ENCODE assay signal across 14 cellular contexts in genomic region chr4:6761540-6762243, GRCh38. TPM values are rescaled to one million over a fixed set of nuclear protein-coding genes. Genes with fewer than 3 reads are reported as not detected.
DNase-seq lines count a peak whose midpoint lies in the region; ATAC-seq, FAIRE-seq and TF ChIP-seq lines count a peak whose summit lies in the region.
"Had no signal": no experiment of that assay in that cellular context is flagged by ENCODE, and none has a peak within 500 bp of the region (broad histone marks: within the 10 kb centered on the region; RNA-seq: fewer than 3 reads in every experiment).

No MANE protein-coding gene starts in this region.

- H2AK5ac ChIP-seq in neuronal stem cell (ENCODE audit: low read depth, low read length), result peak overlapping the region; percentile 53

- peak; percentile 50 for DNase-seq in DND-41
- DNase-seq in RPMI7951 (ENCODE audit: low read depth), result peak; percentile 57
- DNase-seq in endothelial cell of umbilical vein (ENCODE audit: low read depth, low spot score), result peak; percentile 45
- DNase-seq in neuronal stem cell (ENCODE audit: low spot score), result no peak
- DNase-seq in NCI-H526 (lab: John Stamatoyannopoulos, UW), result no peak
- no peak for DNase-seq in glutamatergic neuron
- DNase-seq: AML-193; MM.1S; NCI-H510A; stimulated activated CD4-positive, alpha-beta T cell treated with anti-CD3 and anti-CD28 coated beads, Interleukin-12 subunit alpha, Interleukin-12 subunit beta, amount 100 ng/mL, for 4 hours had no signal

- peak overlapping the region; percentile 59 for H2AFZ ChIP-seq in DND-41 (ENCODE audit: low read depth, low read length)
- H2AFZ ChIP-seq in endothelial cell of umbilical vein (ENCODE audit: low read depth, low read length), result no peak overlapping the region
- peak overlapping the region; percentile 57 for H2AFZ ChIP-seq in neuronal stem cell (ENCODE audit: low read length)

- H3K4me1 ChIP-seq in DND-41 (ENCODE audit: insufficient read depth, low read length) (peaks cover 12% of the 10 kb centered on the region), endothelial cell of umbilical vein (ENCODE audit: control insufficient read depth, extremely low read depth, insufficient read depth, low read length) (no peaks in the 10 kb centered on the region), neuronal stem cell (ENCODE audit: control insufficient read depth in 2 of 2, insufficient read depth in 1 of 2, low read depth in 1 of 2, low read length in 2 of 2) (peaks cover 2 to 19% of the 10 kb centered on the region in 2 donors)

- H3K9me3 Mint-ChIP-seq in glutamatergic neuron (ENCODE audit: unreplicated experiment), result peaks cover 2% of the 10 kb centered on the region

- peak overlapping the region; percentile 0 for H2BK120ac ChIP-seq in neuronal stem cell (ENCODE audit: low read depth, low read length)

- H2BK12ac ChIP-seq in neuronal stem cell (ENCODE audit: low read length), result no peak overlapping the region

- peaks cover 4% of the 10 kb centered on the region for H3K36me3 Mint-ChIP-seq in glutamatergic neuron (ENCODE audit: unreplicated experiment)
- H3K36me3 Mint-ChIP-seq: brain had no signal

- no peaks in the 10 kb centered on the region for H3K79me1 ChIP-seq in neuronal stem cell (ENCODE audit: low read depth, low read length)

- H3K18ac ChIP-seq in neuronal stem cell (ENCODE audit: low read length), result peak overlapping the region; percentile 73

- no peaks in the 10 kb centered on the region for H3K9me1 ChIP-seq in endothelial cell of umbilical vein (replicated peaks; ENCODE audit: control insufficient read depth, extremely low read depth, insufficient read depth, low read length)

- H3K4me1 Mint-ChIP-seq in glutamatergic neuron (ENCODE audit: low read depth, unreplicated experiment), result peaks cover 10% of the 10 kb centered on the region

- H3K9ac ChIP-seq in DND-41 (ENCODE audit: low read depth, low read length), result no peak overlapping the region
- H3K9ac ChIP-seq in endothelial cell of umbilical vein (replicated peaks; ENCODE audit: extremely low read depth, insufficient read depth, low read length), result no peak overlapping the region
- peak overlapping the region; percentile 73 for H3K9ac ChIP-seq in neuronal stem cell (ENCODE audit: low read depth, low read length, poor library complexity)

- H3K4ac ChIP-seq in neuronal stem cell (ENCODE audit: low read length), result peak overlapping the region; percentile 24

- dilution Hi-C loops in endothelial cell of umbilical vein (cut with MboI; ENCODE audit: extremely low pct_ligation_motif_present, low sequenced_read_pairs), result no loop called here

- H3K27ac Mint-ChIP-seq in glutamatergic neuron (ENCODE audit: unreplicated experiment), result no peak overlapping the region

- peak overlapping the region; percentile 5 for H4K91ac ChIP-seq in neuronal stem cell (ENCODE audit: low read depth, low read length, poor library complexity)

- H3K27me3 Mint-ChIP-seq in glutamatergic neuron (ENCODE audit: unreplicated experiment), result peaks cover 5% of the 10 kb centered on the region
- H3K27me3 Mint-ChIP-seq: brain had no signal

- no peak overlapping the region for H2BK5ac ChIP-seq in neuronal stem cell (ENCODE audit: low read length)

- peak overlapping the region; percentile 77 for H3K14ac ChIP-seq in neuronal stem cell (ENCODE audit: low read length)

- no peak for TF ChIP-seq POLR2A in endothelial cell of umbilical vein (IDR thresholded peaks at IDR 0.05; ENCODE audit: low read depth, low read length)

- no peaks in the 10 kb centered on the region for H3K9me3 ChIP-seq in DND-41 (ENCODE audit: insufficient read depth, low read length, severe bottlenecking)
- no peaks in the 10 kb centered on the region for H3K9me3 ChIP-seq in endothelial cell of umbilical vein (replicated peaks; ENCODE audit: control insufficient read depth, insufficient read depth, low read length)
- H3K9me3 ChIP-seq in neuronal stem cell (replicated peaks in 1 of 2; ENCODE audit: control insufficient read depth in 2 of 2, insufficient read depth in 1 of 2, low read depth in 1 of 2, low read length in 2 of 2), result no peaks in the 10 kb centered on the region

- H4K20me1 ChIP-seq in DND-41 (ENCODE audit: insufficient read depth, low read length), result no peaks in the 10 kb centered on the region
- no peaks in the 10 kb centered on the region for H4K20me1 ChIP-seq in endothelial cell of umbilical vein (replicated peaks; ENCODE audit: control insufficient read depth, extremely low read depth, insufficient read depth, low read length)

- no peak for TF ChIP-seq CTCF in DND-41 (IDR thresholded peaks at IDR 0.05; ENCODE audit: borderline replicate concordance, extremely low read depth, low read length, poor library complexity, severe bottlenecking)
- TF ChIP-seq CTCF in endothelial cell of umbilical vein (IDR thresholded peaks at IDR 0.05; ENCODE audit: extremely low read depth in 1 of 2, insufficient read depth in 1 of 2, low read depth in 1 of 2, low read length in 2 of 2), result no peak
- no peak for TF ChIP-seq CTCF in glutamatergic neuron (IDR thresholded peaks at IDR 0.05; ENCODE audit: partially characterized antibody, unreplicated experiment)

- H3K27me3 ChIP-seq in DND-41 (ENCODE audit: insufficient read depth, low read length, poor library complexity) (peaks cover 4% of the 10 kb centered on the region), endothelial cell of umbilical vein (ENCODE audit: control insufficient read depth in 2 of 2, insufficient read depth in 2 of 2, low read length in 2 of 2) (peaks cover 7 to 8% of the 10 kb centered on the region in 2 experiments), neuronal stem cell (ENCODE audit: control insufficient read depth in 3 of 3, insufficient read depth in 3 of 3, low read depth in 1 of 3, low read length in 3 of 3) (peaks cover 0 to 6% (median 0%) of the 10 kb centered on the region in 3 experiments)

- no peak overlapping the region for H4K8ac ChIP-seq in neuronal stem cell (ENCODE audit: low read depth, low read length)

- intact Hi-C loops in endothelial cell of umbilical vein (cut with micrococcal nuclease), result no loop called here

- H3K27ac ChIP-seq in DND-41 (ENCODE audit: low read length) (peak overlapping the region; percentile 30; the same call in 1 of the 2 replicates), endothelial cell of umbilical vein (ENCODE audit: insufficient read depth, low read depth, low read length) (no peak overlapping the region), neuronal stem cell (replicated peaks; ENCODE audit: low read length) (no peak overlapping the region)
- H3K27ac ChIP-seq: epithelial cell of prostate had no signal

- H3K36me3 ChIP-seq in DND-41 (ENCODE audit: insufficient read depth, low read length), result no peaks in the 10 kb centered on the region
- H3K36me3 ChIP-seq in endothelial cell of umbilical vein (ENCODE audit: control insufficient read depth in 2 of 2, extremely low read depth in 1 of 2, insufficient read depth in 2 of 2, low read length in 2 of 2), result no peaks in the 10 kb centered on the region
- no peaks in the 10 kb centered on the region for H3K36me3 ChIP-seq in neuronal stem cell (replicated peaks in 1 of 2; ENCODE audit: control insufficient read depth in 2 of 2, insufficient read depth in 2 of 2, low read length in 2 of 2)

- peak overlapping the region; percentile 45 for H3K23ac ChIP-seq in neuronal stem cell (ENCODE audit: low read depth, low read length, poor library complexity)

- CTCF ChIA-PET in endothelial cell of umbilical vein (lab: Charles Lee), result interaction anchor here (2.0 kb wide), 1 partner anchor 112 kb away, joined by 4 read pairs; no protein-coding TSS in a partner anchor

- no peaks in the 10 kb centered on the region for H3K79me2 ChIP-seq in DND-41 (ENCODE audit: insufficient read depth, low read length)
- no peaks in the 10 kb centered on the region for H3K79me2 ChIP-seq in endothelial cell of umbilical vein (ENCODE audit: control insufficient read depth, insufficient read depth, low read length)

- H3K4me2 ChIP-seq in DND-41 (ENCODE audit: insufficient read depth, low read length) (peak overlapping the region; percentile 49; the same call in 1 of the 2 replicates), endothelial cell of umbilical vein (ENCODE audit: insufficient read depth, low read length) (no peak overlapping the region), neuronal stem cell (ENCODE audit: insufficient read depth, low read length, poor library complexity, severe bottlenecking) (no peak overlapping the region)

- no peak for FAIRE-seq in endothelial cell of umbilical vein (lab: Jason Lieb, UNC)

- POLR2A ChIA-PET in endothelial cell of umbilical vein (lab: Charles Lee), result no interaction called here

- WGBS in neuronal stem cell (ENCODE audit: extremely low coverage in 2 of 2, insufficient read length in 2 of 2, insufficient replicate concordance in 1 of 2), 2 donors, result no CpG with 5 or more reads among the region's 31 CpGs

- no TSS peak for BruUV-seq in endothelial cell of umbilical vein (replicated peaks; lab: Mats Ljungman, UMichigan)

- H3K4me3 Mint-ChIP-seq in glutamatergic neuron (ENCODE audit: unreplicated experiment), result no peak overlapping the region
- H3K4me3 Mint-ChIP-seq: brain had no signal

- H3K4me3 ChIP-seq in DND-41 (ENCODE audit: low read depth in 1 of 2, low read length in 2 of 2) (no peak overlapping the region), endothelial cell of umbilical vein (replicated peaks in 1 of 3; ENCODE audit: insufficient read depth in 1 of 3, low read depth in 1 of 3, low read length in 3 of 3) (no peak overlapping the region), neuronal stem cell (ENCODE audit: low read length in 2 of 2) (no peak overlapping the region)

- ATAC-seq in DND-41 (ENCODE audit: insufficient read depth, low read depth) (peak; percentile 79), GM21723 (IDR thresholded peaks at IDR 0.05; ENCODE audit: unreplicated experiment) (no peak), GM18870 (IDR thresholded peaks at IDR 0.05; ENCODE audit: unreplicated experiment) (no peak)

- no peak overlapping the region for H2BK15ac ChIP-seq in neuronal stem cell (ENCODE audit: low read length)

RNA-seq across cellular contexts. Expression of gene KIAA0232, which starts 20.8 kb away (rescaled TPM):
- total RNA-seq in RPMI7951 (2014; rRNA removed; shearing (Covaris generic)), result 14.1 and 17.4 TPM in 2 replicates
- 14.6 and 18.4 TPM in 2 replicates for total RNA-seq in endothelial cell of umbilical vein
- 3.9 and 5.3 TPM in 2 replicates for polyA plus RNA-seq in endothelial cell of umbilical vein
- polyA plus RNA-seq in endothelial cell of umbilical vein (2011; cell fraction: cytosol; rRNA removed), result 4.5 and 5.1 TPM in 2 replicates
- 13.1 and 14.6 TPM in 2 replicates for polyA plus RNA-seq in endothelial cell of umbilical vein (2011; cell fraction: nucleus; rRNA removed)
- 8.8 and 9.2 TPM in 2 replicates for polyA plus RNA-seq in endothelial cell of umbilical vein (2012)
- 20.6 and 22.6 TPM in 2 replicates for polyA minus RNA-seq in endothelial cell of umbilical vein
- 7.2 TPM for polyA minus RNA-seq in endothelial cell of umbilical vein (2011; cell fraction: cytosol; rRNA and poly(A)+ RNA removed)
- polyA minus RNA-seq in endothelial cell of umbilical vein (2011; cell fraction: nucleus; rRNA and poly(A)+ RNA removed), result 17.3 and 25.5 TPM in 2 replicates
- polyA plus RNA-seq in neuronal stem cell (2013, experiment 1 of 2), result 19.1 TPM
- 19.2 TPM for polyA plus RNA-seq in neuronal stem cell (2013, experiment 2 of 2)
- total RNA-seq in glutamatergic neuron (ENCODE audit: unreplicated experiment), result 64.4 TPM

RNA-seq across cellular contexts. Expression of gene BLOC1S4, which starts 45.7 kb away (rescaled TPM):
- 11.5 and 21.2 TPM in 2 replicates for total RNA-seq in RPMI7951 (2014; rRNA removed; shearing (Covaris generic))
- total RNA-seq in endothelial cell of umbilical vein (12.7 and 13.1 TPM in 2 replicates), glutamatergic neuron (ENCODE audit: unreplicated experiment) (22.5 TPM)
- polyA plus RNA-seq in endothelial cell of umbilical vein, result 16.9 and 18.1 TPM in 2 replicates
- 11.0 and 12.2 TPM in 2 replicates for polyA plus RNA-seq in endothelial cell of umbilical vein (2011; cell fraction: cytosol; rRNA removed)
- 4.3 and 5.1 TPM in 2 replicates for polyA plus RNA-seq in endothelial cell of umbilical vein (2011; cell fraction: nucleus; rRNA removed)
- 8.4 and 8.8 TPM in 2 replicates for polyA plus RNA-seq in endothelial cell of umbilical vein (2012)
- polyA minus RNA-seq in endothelial cell of umbilical vein, result 4.8 and 5.5 TPM in 2 replicates
- polyA minus RNA-seq in endothelial cell of umbilical vein (2011; cell fraction: cytosol; rRNA and poly(A)+ RNA removed), result 7.0 TPM
- 1.3 and 2.5 TPM in 2 replicates for polyA minus RNA-seq in endothelial cell of umbilical vein (2011; cell fraction: nucleus; rRNA and poly(A)+ RNA removed)
- 13.1 TPM for polyA plus RNA-seq in neuronal stem cell (2013, experiment 1 of 2)
- 12.4 TPM for polyA plus RNA-seq in neuronal stem cell (2013, experiment 2 of 2)

RNA-seq across cellular contexts. Expression of gene MRFAP1L1, which starts 52.0 kb away (rescaled TPM):
- 53.2 and 61.4 TPM in 2 replicates for total RNA-seq in RPMI7951 (2014; rRNA removed; shearing (Covaris generic))
- total RNA-seq in endothelial cell of umbilical vein, result 42.0 and 43.8 TPM in 2 replicates
- polyA plus RNA-seq in endothelial cell of umbilical vein, result 15.6 and 28.7 TPM in 2 replicates
- polyA plus RNA-seq in endothelial cell of umbilical vein (2011; cell fraction: cytosol; rRNA removed), result 43.9 and 48.2 TPM in 2 replicates
- 23.6 and 39.9 TPM in 2 replicates for polyA plus RNA-seq in endothelial cell of umbilical vein (2011; cell fraction: nucleus; rRNA removed)
- 38.8 and 53.4 TPM in 2 replicates for polyA plus RNA-seq in endothelial cell of umbilical vein (2012)
- 20.0 and 28.4 TPM in 2 replicates for polyA minus RNA-seq in endothelial cell of umbilical vein
- 11.6 TPM for polyA minus RNA-seq in endothelial cell of umbilical vein (2011; cell fraction: cytosol; rRNA and poly(A)+ RNA removed)
- 7.8 and 8.8 TPM in 2 replicates for polyA minus RNA-seq in endothelial cell of umbilical vein (2011; cell fraction: nucleus; rRNA and poly(A)+ RNA removed)
- 58.3 TPM for polyA plus RNA-seq in neuronal stem cell (2013, experiment 1 of 2)
- polyA plus RNA-seq in neuronal stem cell (2013, experiment 2 of 2), result 58.9 TPM
- total RNA-seq in glutamatergic neuron (ENCODE audit: unreplicated experiment), result 66.1 TPM

Comparison
In these comparisons a context has a peak if more than half of its experiments do, and no peak if none do; other contexts are left out.
1. DNase-seq: peak in DND-41 (single experiment), RPMI7951 (single experiment) and endothelial cell of umbilical vein (single experiment); none in neuronal stem cell (single experiment), NCI-H526 (0 of 2) and glutamatergic neuron (single experiment).